In the genomic region with DNA sequence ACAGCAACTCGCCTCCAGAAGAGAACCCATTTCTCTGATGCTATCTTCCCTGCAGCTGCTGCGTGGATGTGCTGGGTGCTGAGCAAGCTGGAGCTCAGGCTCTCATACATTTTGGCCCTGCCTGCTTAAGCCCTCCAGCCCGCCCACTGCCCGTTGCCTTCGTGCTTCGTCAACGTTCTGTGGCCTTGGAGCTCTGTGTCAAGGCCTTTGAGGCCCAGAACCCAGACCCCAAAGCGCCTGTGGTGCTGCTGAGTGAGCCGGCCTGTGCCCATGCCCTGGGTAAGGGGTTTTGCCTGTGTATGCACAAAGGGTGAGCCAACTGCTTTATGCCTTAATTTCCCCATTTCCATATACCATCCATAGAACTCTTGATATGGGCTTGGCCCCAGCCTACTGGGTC, we compare ENCODE assay signal across 10 cellular contexts. TPM values are rescaled to one million over a fixed set of nuclear protein-coding genes. Genes with fewer than 3 reads are reported as not detected.
A peak's percentile ranks its signal among the peaks of the same experiment; 100 is the strongest.
DNase-seq lines count a peak whose midpoint lies in the region; ATAC-seq, FAIRE-seq and TF ChIP-seq lines count a peak whose summit lies in the region.
"Had no signal": no experiment of that assay in that cellular context is flagged by ENCODE, and none has a peak within 500 bp of the region (broad histone marks: within the 10 kb centered on the region; RNA-seq: fewer than 3 reads in every experiment).

No MANE protein-coding gene starts in this region.

- H3K27me3 Mint-ChIP-seq in Caco-2 (ENCODE audit: insufficient read depth, unreplicated experiment) (no peaks in the 10 kb centered on the region), nephron (ENCODE audit: low read depth) (no peaks in the 10 kb centered on the region)

- no peak for FAIRE-seq in small intestine (lab: Jason Lieb, UNC)
- FAIRE-seq: islet of Langerhans had no signal

- H3K27me3 ChIP-seq in Caco-2 (replicated peaks; ENCODE audit: control insufficient read depth, insufficient read depth, low read length) (no peaks in the 10 kb centered on the region), MG63 (no peaks in the 10 kb centered on the region), uterus (no peaks in the 10 kb centered on the region), small intestine (ENCODE audit: control insufficient read depth in 2 of 2, insufficient read depth in 2 of 2, low read length in 2 of 2) (no peaks in the 10 kb centered on the region)

- no peak for TF ChIP-seq POLR2A in uterus (IDR thresholded peaks at IDR 0.05)

- CTCF ChIA-PET in Caco-2 (lab: Charles Lee) = interaction anchor here (1.1 to 1.2 kb wide), 2 partner anchors 36 to 77 kb away, joined by 4 to 5 read pairs; no protein-coding TSS in a partner anchor

- H3K36me3 ChIP-seq in Caco-2 (ENCODE audit: control insufficient read depth, insufficient read depth, low read length) (peaks cover 1% of the 10 kb centered on the region; the same call in 1 of the 2 replicates), MG63 (peaks cover 22% of the 10 kb centered on the region), uterus (no peaks in the 10 kb centered on the region), small intestine (ENCODE audit: control insufficient read depth in 2 of 2, insufficient read depth in 2 of 2, low read length in 2 of 2) (no peaks in the 10 kb centered on the region)

- H3K36me3 Mint-ChIP-seq in Caco-2 (ENCODE audit: insufficient read depth, unreplicated experiment) = peaks cover 18% of the 10 kb centered on the region
- H3K36me3 Mint-ChIP-seq in nephron (ENCODE audit: low read depth) = peaks cover 13% of the 10 kb centered on the region

- H3K4me3 ChIP-seq in Caco-2 (ENCODE audit: low read depth, low read length) (peak overlapping the region; percentile 61), MG63 (peak overlapping the region; percentile 100), coronary artery (peak overlapping the region; percentile 87), uterus (no peak overlapping the region), small intestine (ENCODE audit: low read depth in 1 of 2, low read length in 2 of 2) (no peak overlapping the region)

- H3K27ac Mint-ChIP-seq in Caco-2 (ENCODE audit: unreplicated experiment) (no peak overlapping the region), nephron (no peak overlapping the region)

- peaks cover 4% of the 10 kb centered on the region for H3K4me1 ChIP-seq in Caco-2
- peaks cover under 1 to 9% of the 10 kb centered on the region in 2 donors for H3K4me1 ChIP-seq in uterus
- H3K4me1 ChIP-seq in small intestine (ENCODE audit: control insufficient read depth in 2 of 2, insufficient read depth in 1 of 2, low read depth in 1 of 2, low read length in 1 of 2) = peaks cover 10 to 12% of the 10 kb centered on the region in 2 donors

- H3K9me3 Mint-ChIP-seq in Caco-2 (ENCODE audit: unreplicated experiment) (no peaks in the 10 kb centered on the region), nephron (no peaks in the 10 kb centered on the region)

- TF ChIP-seq CTCF in Caco-2 (IDR thresholded peaks at IDR 0.05; ENCODE audit: insufficient read depth in 1 of 2, low read depth in 1 of 2, low read length in 1 of 2, severe bottlenecking in 1 of 2, unreplicated experiment in 1 of 2) (no peak), coronary artery (IDR thresholded peaks at IDR 0.05) (no peak), nephron (IDR thresholded peaks at IDR 0.05; ENCODE audit: unreplicated experiment in 3 of 3) (no peak), uterus (IDR thresholded peaks at IDR 0.05) (no peak)

- H3K4me3 Mint-ChIP-seq in Caco-2 (ENCODE audit: unreplicated experiment) (peak overlapping the region; percentile 92), nephron (peak overlapping the region; percentile 93 to 96 (median 94))

- 87 to 90% (median 87%) methylated on average over 9 of the region's 9 CpGs for WGBS in small intestine, 3 donors

- no peaks in the 10 kb centered on the region for H3K9me3 ChIP-seq in Caco-2
- H3K9me3 ChIP-seq in MG63 = no peaks in the 10 kb centered on the region
- no peaks in the 10 kb centered on the region for H3K9me3 ChIP-seq in uterus
- no peaks in the 10 kb centered on the region for H3K9me3 ChIP-seq in small intestine (ENCODE audit: control insufficient read depth, low read depth)

- POLR2A ChIA-PET in Caco-2 (lab: Charles Lee) = no interaction called here

- H3K27ac ChIP-seq in coronary artery (no peak overlapping the region), uterus (no peak overlapping the region), small intestine (ENCODE audit: low read depth in 1 of 2, low read length in 1 of 2) (no peak overlapping the region)

- intact Hi-C loops in Caco-2 (cut with micrococcal nuclease; ENCODE audit: unreplicated experiment) (no loop called here), uterus (cut with DNase I; ENCODE audit: low total_unique reads) (no loop called here)

- H3K4me1 Mint-ChIP-seq in Caco-2 (ENCODE audit: low read depth, unreplicated experiment) (no peaks in the 10 kb centered on the region), nephron (peaks cover 27% of the 10 kb centered on the region)

- ATAC-seq in HG02970 (IDR thresholded peaks at IDR 0.05; ENCODE audit: low FRiP score, unreplicated experiment) = no peak

- BruUV-seq in Caco-2 (replicated peaks; lab: Mats Ljungman, UMichigan) = no TSS peak

- DNase-seq in Caco-2 (no peak), MG63 (no peak), coronary artery (ENCODE audit: low spot score) (no peak), NCI-H146 (lab: John Stamatoyannopoulos, UW) (no peak), uterus (no peak), small intestine (no peak)
- DNase-seq: stimulated activated CD4-positive, alpha-beta T cell treated with anti-CD3 and anti-CD28 coated beads, Interleukin-15, amount 100 ng/mL, for 24 hours had no signal

RNA-seq across cellular contexts. Expression of a gene that starts 1.1 kb away (rescaled TPM):
- total RNA-seq in Caco-2 (2022) (29.0 and 29.5 TPM in 2 replicates), uterus (10 to 100 TPM in 2 of 4 donors, 1 to 10 TPM in 2; 5.1 to 18.5 (median 12.3) TPM)
- 20.7 and 44.0 TPM in 2 replicates for total RNA-seq in MG63 (2014; rRNA removed; shearing (Covaris generic); ENCODE audit: low replicate concordance)
- 10 to 100 TPM in 2 of 3 donors, 1 to 10 TPM in 1; 5.8 to 25.2 (median 11.3) TPM for polyA plus RNA-seq in small intestine

RNA-seq across cellular contexts. Expression of a gene that starts 3.8 kb away (rescaled TPM):
- 89.9 and 91.2 TPM in 2 replicates for total RNA-seq in Caco-2 (2022)
- 124 and 126 TPM in 2 replicates for total RNA-seq in MG63 (2014; rRNA removed; shearing (Covaris generic); ENCODE audit: low replicate concordance)
- total RNA-seq in uterus = 100 to 1,000 TPM in 1 of 4 donors, 10 to 100 TPM in 3; 49.6 to 183 (median 65.4) TPM
- 100 to 1,000 TPM; 104 to 245 (median 201) TPM for polyA plus RNA-seq in small intestine

RNA-seq across cellular contexts. Expression of a gene that starts 8.1 kb away (rescaled TPM):
- 28.6 and 31.5 TPM in 2 replicates for total RNA-seq in Caco-2 (2022)
- 62.1 and 95.8 TPM in 2 replicates for total RNA-seq in MG63 (2014; rRNA removed; shearing (Covaris generic); ENCODE audit: low replicate concordance)
- total RNA-seq in uterus = 10 to 100 TPM in 2 of 4 donors, 1 to 10 TPM in 2; 2.3 to 45.8 (median 18.5) TPM
- polyA plus RNA-seq in small intestine = 10 to 100 TPM in 2 of 3 donors, 1 to 10 TPM in 1; 8.9 to 31.8 (median 20.0) TPM

RNA-seq across cellular contexts. Expression of a gene that starts 20.5 kb away (rescaled TPM):
- total RNA-seq in Caco-2 (2022) (5.1 and 5.2 TPM in 2 replicates), uterus (10 to 100 TPM in 1 of 4 donors, 1 to 10 TPM in 2, not detected in 1; 3.1 to 10.6 (median 7.0) TPM)
- total RNA-seq in MG63 (2014; rRNA removed; shearing (Covaris generic); ENCODE audit: low replicate concordance) = 1.6 and 5.9 TPM in 2 replicates
- 10 to 100 TPM in 2 of 3 donors, 1 to 10 TPM in 1; 5.8 to 35.1 (median 20.4) TPM for polyA plus RNA-seq in small intestine

RNA-seq across cellular contexts. Expression of a gene that starts 24.2 kb away (rescaled TPM):
- total RNA-seq in Caco-2 (2022) (14.1 and 15.9 TPM in 2 replicates), uterus (10 to 100 TPM in 3 of 4 donors, 1 to 10 TPM in 1; 6.9 to 26.7 (median 18.0) TPM)
- total RNA-seq in MG63 (2014; rRNA removed; shearing (Covaris generic); ENCODE audit: low replicate concordance) = 14.4 and 24.4 TPM in 2 replicates
- 10 to 100 TPM; 14.2 to 24.8 (median 19.2) TPM for polyA plus RNA-seq in small intestine

Comparison
In these comparisons a context has a peak if more than half of its experiments do, and no peak if none do; other contexts are left out.
1. H3K4me3 ChIP-seq: peak in Caco-2 (single experiment), MG63 (single experiment) and coronary artery (single experiment); none in uterus (0 of 2) and small intestine (0 of 2).